In genomic region chr3:196661400-196661799, GRCh38 we compare ENCODE assay signal across 22 cellular contexts. TPM values are rescaled to one million over a fixed set of nuclear protein-coding genes. Genes with fewer than 3 reads are reported as not detected.
DNase-seq lines count a peak whose midpoint lies in the region; ATAC-seq and TF ChIP-seq lines count a peak whose summit lies in the region.
"Had no signal": no experiment of that assay in that cellular context is flagged by ENCODE, and none has a peak within 500 bp of the region (broad histone marks: within the 10 kb centered on the region; RNA-seq: fewer than 3 reads in every experiment).

No MANE protein-coding gene starts in this region.

- H2BK120ac ChIP-seq in mesendoderm (ENCODE audit: low read depth, low read length) = no peak overlapping the region
- no peak overlapping the region for H2BK120ac ChIP-seq in H9 (ENCODE audit: low read depth, low read length, poor library complexity, severe bottlenecking)

- H3K27ac Mint-ChIP-seq in H9 (peak overlapping the region in 1 of 3 experiments; percentile 83; a peak in 1 of 7 replicates), immature natural killer cell (peak overlapping the region in 1 of 6 donors; percentile 11)
- H3K27ac Mint-ChIP-seq: activated naive CD8-positive, alpha-beta T cell treated with anti-CD3 and anti-CD28 coated beads for 36 hours; neural progenitor cell; T-helper 2 cell treated with Interferon-gamma antibody and Interleukin-4, amounts not matched to agents 5 μg/mL and 100 μg/mL, for 36 hours had no signal

- no peak overlapping the region for H2BK12ac ChIP-seq in H9 (ENCODE audit: insufficient read length, low read depth, low read length)

- H3K56ac ChIP-seq in mesendoderm (ENCODE audit: low read length) (no peak overlapping the region), H9 (ENCODE audit: insufficient read length, low read depth, low read length) (no peak overlapping the region)

- H3K4me3 ChIP-seq in HCT116 (replicated peaks in 1 of 2; ENCODE audit: low read depth in 1 of 2, low read length in 2 of 2) = no peak overlapping the region
- H3K4me3 ChIP-seq in mesendoderm (ENCODE audit: low read length) = no peak overlapping the region
- H3K4me3 ChIP-seq: neural progenitor cell, psoas muscle, suprapubic skin had no signal

- no peaks in the 10 kb centered on the region for H3K79me2 ChIP-seq in HCT116 (ENCODE audit: insufficient read depth, low read length)
- H3K79me2 ChIP-seq in mesendoderm (ENCODE audit: control insufficient read depth, insufficient read depth, low read length) = no peaks in the 10 kb centered on the region
- H3K79me2 ChIP-seq in H9 (ENCODE audit: insufficient read depth, low read length) = no peaks in the 10 kb centered on the region

- no peaks in the 10 kb centered on the region for H3K36me3 ChIP-seq in HCT116 (ENCODE audit: control insufficient read depth in 1 of 2, insufficient read depth in 2 of 2, low read length in 2 of 2)
- no peaks in the 10 kb centered on the region for H3K36me3 ChIP-seq in mesendoderm (ENCODE audit: control insufficient read depth, insufficient read depth, low read length)
- H3K36me3 ChIP-seq: neural progenitor cell, WERI-Rb-1 had no signal

- H3K23me2 ChIP-seq in H9 (ENCODE audit: insufficient read length, low read depth, low read length, poor library complexity, severe bottlenecking) = no peaks in the 10 kb centered on the region

- peak; percentile 9 for DNase-seq in COR-L47 (lab: John Stamatoyannopoulos, UW)
- no peak for DNase-seq in HCT116 (ENCODE audit: low read depth, low spot score)
- peak; percentile 57 for DNase-seq in SK-N-DZ (ENCODE audit: low spot score)
- DNase-seq in mesendoderm = peak; percentile 45
- no peak for DNase-seq in H9
- no peak for DNase-seq in activated T-cell treated with anti-CD3 and anti-CD28 coated beads, Interleukin-2, amount 50 U/mL, for 1 hour
- no peak for DNase-seq in immature natural killer cell
- DNase-seq: activated CD8-positive, alpha-beta memory T cell treated with anti-CD3 and anti-CD28 coated beads, Interleukin-2, amount 50 U/mL, for 4 hours; activated naive CD8-positive, alpha-beta T cell treated with anti-CD3 and anti-CD28 coated beads for 36 hours; foreskin fibroblast; GDM1; NCI-H1694; NCI-H2227 treated with DMSO at 0.1 percent for 48 hours; psoas muscle; stimulated activated CD4-positive, alpha-beta T cell treated with anti-CD3 and anti-CD28 coated beads, Interleukin-1b, Interleukin-23, amount 100 ng/mL, for 48 hours; WERI-Rb-1 had no signal

- no peak overlapping the region for H2BK20ac ChIP-seq in H9 (ENCODE audit: low read depth, low read length, poor library complexity, severe bottlenecking)

- H3K36me3 Mint-ChIP-seq in H9 (ENCODE audit: insufficient read depth in 1 of 3, low read depth in 3 of 3) (no peaks in the 10 kb centered on the region), immature natural killer cell (peaks cover 7 to 44% (median 8%) of the 10 kb centered on the region in 3 donors)
- H3K36me3 Mint-ChIP-seq: neural progenitor cell had no signal

- H2AFZ ChIP-seq in HCT116 (ENCODE audit: low read depth, low read length, poor library complexity, severe bottlenecking) (no peak overlapping the region), H9 (ENCODE audit: low read length) (no peak overlapping the region)
- H2AFZ ChIP-seq: neural progenitor cell had no signal

- H3K23ac ChIP-seq in mesendoderm (ENCODE audit: low read length) (no peak overlapping the region), H9 (ENCODE audit: insufficient read length, low read depth, low read length) (no peak overlapping the region)

- H2BK5ac ChIP-seq in mesendoderm (ENCODE audit: low read length) = no peak overlapping the region
- H2BK5ac ChIP-seq in H9 (ENCODE audit: insufficient read length, low read length) = no peak overlapping the region

- H3K9ac ChIP-seq in HCT116 (ENCODE audit: low read length) (no peak overlapping the region), mesendoderm (ENCODE audit: low read length) (no peak overlapping the region), H9 (ENCODE audit: extremely low read depth, insufficient read length, low read length) (no peak overlapping the region)
- H3K9ac ChIP-seq: neural progenitor cell had no signal

- no peaks in the 10 kb centered on the region for H3K9me2 ChIP-seq in HCT116 (ENCODE audit: insufficient read depth)

- H3K4me2 ChIP-seq in HCT116 (ENCODE audit: low read length) = no peak overlapping the region
- no peak overlapping the region for H3K4me2 ChIP-seq in mesendoderm (ENCODE audit: low read length)
- no peak overlapping the region for H3K4me2 ChIP-seq in H9 (ENCODE audit: insufficient read depth, insufficient read length, low read length)
- H3K4me2 ChIP-seq: neural progenitor cell had no signal

- no peak overlapping the region for H3T11ph ChIP-seq in H9 (ENCODE audit: low read length)

- ATAC-seq in HCT116 = peak; percentile 53
- ATAC-seq: psoas muscle, SK-N-SH treated with all-trans-retinoic acid at 6 μM for 48 hours had no signal

- CTCF ChIA-PET in HCT116 (lab: Charles Lee) = interaction anchor here (1.0 kb wide), 1 partner anchor 16 kb away, joined by 3 read pairs; no protein-coding TSS in a partner anchor

- H3K27ac ChIP-seq in HCT116 (ENCODE audit: low read depth, low read length) = no peak overlapping the region
- H3K27ac ChIP-seq in mesendoderm (ENCODE audit: low read depth, low read length) = no peak overlapping the region
- no peak overlapping the region for H3K27ac ChIP-seq in H9 (ENCODE audit: insufficient read length, low read depth, low read length)
- H3K27ac ChIP-seq: epithelial cell of prostate, neural progenitor cell, psoas muscle, suprapubic skin, WERI-Rb-1 had no signal

- H3K4me1 ChIP-seq in HCT116 (ENCODE audit: control insufficient read depth in 1 of 2, insufficient read depth in 2 of 2, low read length in 2 of 2) (no peaks in the 10 kb centered on the region), mesendoderm (ENCODE audit: control insufficient read depth, low read depth, low read length) (peaks cover 4% of the 10 kb centered on the region), H9 (ENCODE audit: insufficient read depth, low read length) (peaks cover 6% of the 10 kb centered on the region; the same call in 1 of the 2 replicates)
- H3K4me1 ChIP-seq: psoas muscle had no signal

- H3K27me3 ChIP-seq in HCT116 (ENCODE audit: insufficient read depth, low read length) = no peaks in the 10 kb centered on the region
- H3K27me3 ChIP-seq in mesendoderm (ENCODE audit: insufficient read depth, low read length, poor library complexity) = no peaks in the 10 kb centered on the region
- H3K27me3 ChIP-seq in H9 (ENCODE audit: insufficient read depth, low read length) = no peaks in the 10 kb centered on the region
- H3K27me3 ChIP-seq: neural progenitor cell, suprapubic skin had no signal

- POLR2A ChIA-PET in HCT116 (lab: Charles Lee) = no interaction called here

- TF ChIP-seq RAD21 in HCT116 (IDR thresholded peaks at IDR 0.05; ENCODE audit: low read depth) = no peak

- H3K14ac ChIP-seq in H9 (ENCODE audit: insufficient read depth, low read length) = no peak overlapping the region

- TF ChIP-seq POLR2A in HCT116 (IDR thresholded peaks at IDR 0.05; ENCODE audit: borderline replicate concordance, extremely low read depth, insufficient read depth, insufficient read length) = no peak

- BruUV-seq in HCT116 (replicated peaks; lab: Mats Ljungman, UMichigan) = no TSS peak

- H3K79me1 ChIP-seq in mesendoderm (ENCODE audit: low read length) (no peaks in the 10 kb centered on the region), H9 (ENCODE audit: insufficient read depth, low read depth, low read length, poor library complexity, severe bottlenecking) (no peaks in the 10 kb centered on the region)

- no peak overlapping the region for H4K91ac ChIP-seq in H9 (ENCODE audit: insufficient read length, low read depth, low read length)

- H4K8ac ChIP-seq in mesendoderm (ENCODE audit: low read depth, low read length) (no peak overlapping the region), H9 (replicated peaks; ENCODE audit: insufficient read length, low read depth, low read length) (no peak overlapping the region)

- H3K18ac ChIP-seq in mesendoderm (ENCODE audit: low read length) (no peak overlapping the region), H9 (ENCODE audit: insufficient read length, low read depth, low read length) (no peak overlapping the region)

- no peak overlapping the region for H4K5ac ChIP-seq in mesendoderm (ENCODE audit: low read length)
- no peak overlapping the region for H4K5ac ChIP-seq in H9 (ENCODE audit: insufficient read length, low read depth, low read length)

- H3K9me3 Mint-ChIP-seq in H9 (no peaks in the 10 kb centered on the region; a peak in 1 of 5 replicates), immature natural killer cell (no peaks in the 10 kb centered on the region)
- H3K9me3 Mint-ChIP-seq: activated naive CD8-positive, alpha-beta T cell treated with anti-CD3 and anti-CD28 coated beads for 36 hours; central memory CD8-positive, alpha-beta T cell; neural progenitor cell; T-helper 2 cell treated with Interferon-gamma antibody and Interleukin-4, amounts not matched to agents 5 μg/mL and 100 μg/mL, for 36 hours had no signal

- no CpG with 5 or more reads among the region's 16 CpGs for WGBS in mesendoderm (ENCODE audit: extremely low coverage, insufficient coverage, low lambda C conversion rate)
- no CpG with 5 or more reads among the region's 16 CpGs for WGBS in H9 (ENCODE audit: extremely low coverage, insufficient read length, low lambda C conversion rate)

- H4K20me1 ChIP-seq in HCT116 (ENCODE audit: insufficient read depth) (no peaks in the 10 kb centered on the region), H9 (ENCODE audit: control insufficient read depth, insufficient read depth, insufficient read length) (no peaks in the 10 kb centered on the region)

- H3K9me3 ChIP-seq in HCT116 (ENCODE audit: control insufficient read depth in 1 of 2, insufficient read depth in 1 of 2, low read depth in 1 of 2, low read length in 2 of 2) (no peaks in the 10 kb centered on the region), H9 (ENCODE audit: control insufficient read depth, low read depth, low read length) (no peaks in the 10 kb centered on the region)
- H3K9me3 ChIP-seq: psoas muscle, suprapubic skin had no signal

- RAD21 ChIA-PET in HCT116 (lab: Charles Lee; ENCODE audit: low non-redundant PET in 1 of 2, low total read pairs in 2 of 2, uncharacterized antibody in 2 of 2, unreplicated experiment in 2 of 2) = no interaction called here

- H3K4me1 Mint-ChIP-seq in H9 (peaks cover 14 to 27% of the 10 kb centered on the region in 2 experiments), immature natural killer cell (peaks cover 30% of the 10 kb centered on the region in 2 donors)
- H3K4me1 Mint-ChIP-seq: activated naive CD8-positive, alpha-beta T cell treated with anti-CD3 and anti-CD28 coated beads for 36 hours had no signal

- H3K4me3 Mint-ChIP-seq in H9 (no peak overlapping the region; a peak in 1 of 5 replicates), immature natural killer cell (no peak overlapping the region)
- H3K4me3 Mint-ChIP-seq: activated naive CD8-positive, alpha-beta T cell treated with anti-CD3 and anti-CD28 coated beads for 36 hours; central memory CD8-positive, alpha-beta T cell; T-helper 2 cell treated with Interferon-gamma antibody and Interleukin-4, amounts not matched to agents 5 μg/mL and 100 μg/mL, for 36 hours had no signal

- intact Hi-C loops in HCT116 (cut with micrococcal nuclease) = no loop called here

- TF ChIP-seq CTCF in HCT116 (IDR thresholded peaks at IDR 0.05 in 2 of 3, conservative IDR thresholded peaks at IDR 0.05 in 1 of 3; ENCODE audit: borderline replicate concordance in 1 of 3, insufficient read depth in 1 of 3, low read depth in 2 of 3, low read length in 2 of 3) = no peak
- no peak for TF ChIP-seq CTCF in H9 (conservative IDR thresholded peaks at IDR 0.05)

- H3K27me3 Mint-ChIP-seq in H9 (ENCODE audit: low read depth) (no peaks in the 10 kb centered on the region; the same call in 1 of the 2 replicates), immature natural killer cell (ENCODE audit: low read depth in 3 of 3) (peaks cover 0 to 1% (median 0%) of the 10 kb centered on the region in 3 donors)
- H3K27me3 Mint-ChIP-seq: activated naive CD8-positive, alpha-beta T cell treated with anti-CD3 and anti-CD28 coated beads for 36 hours; central memory CD8-positive, alpha-beta T cell had no signal

- H3K4ac ChIP-seq in mesendoderm (ENCODE audit: low read depth, low read length) = no peak overlapping the region
- H3K4ac ChIP-seq in H9 (ENCODE audit: low read depth, low read length) = no peak overlapping the region

- H2BK15ac ChIP-seq in mesendoderm (replicated peaks; ENCODE audit: low read depth) (no peak overlapping the region), H9 (ENCODE audit: low read depth, low read length) (no peak overlapping the region)

- H2AK5ac ChIP-seq in mesendoderm (ENCODE audit: low read length) (no peak overlapping the region), H9 (ENCODE audit: insufficient read length, low read length) (no peak overlapping the region)

RNA-seq across cellular contexts. Expression of gene NRROS, which starts 21.9 kb away (rescaled TPM):
- total RNA-seq in HCT116 (2021; ENCODE audit: unreplicated experiment) (0.12 TPM), H9 (2021) (2.8 and 4.0 TPM in 2 replicates)
- polyA plus RNA-seq in HCT116 (2012) = 0.07 TPM in 1 of 2 replicates, not detected in the other
- 0.59 and 1.5 TPM in 2 replicates for polyA plus RNA-seq in SK-N-DZ (2014; cell fraction: cytosol; rRNA removed)
- polyA plus RNA-seq in SK-N-DZ (2014; cell fraction: nucleus; rRNA removed) = 0.28 and 1.2 TPM in 2 replicates
- 1.8 TPM for polyA plus RNA-seq in mesendoderm (2013, experiment 1 of 2)
- 2.2 TPM for polyA plus RNA-seq in mesendoderm (2013, experiment 2 of 2)
- 10 to 100 TPM in 1 of 3 donors, 1 to 10 TPM in 2; 6.3 to 14.1 (median 8.0) TPM for polyA plus RNA-seq in immature natural killer cell

RNA-seq across cellular contexts. Expression of gene CEP19, which starts 50.6 kb away (rescaled TPM):
- total RNA-seq in HCT116 (2021; ENCODE audit: unreplicated experiment) = 2.7 TPM
- 0.75 and 1.1 TPM in 2 replicates for polyA plus RNA-seq in HCT116 (2012)
- polyA plus RNA-seq in SK-N-DZ (2014; cell fraction: cytosol; rRNA removed) = 5.9 and 8.3 TPM in 2 replicates
- 1.9 and 2.2 TPM in 2 replicates for polyA plus RNA-seq in SK-N-DZ (2014; cell fraction: nucleus; rRNA removed)
- polyA plus RNA-seq in mesendoderm (2013, experiment 1 of 2) = 0.87 TPM
- 0.81 TPM for polyA plus RNA-seq in mesendoderm (2013, experiment 2 of 2)
- 1.2 and 1.3 TPM in 2 replicates for total RNA-seq in H9 (2021)
- polyA plus RNA-seq in immature natural killer cell = 1 to 10 TPM; 2.3 to 3.3 (median 2.3) TPM

RNA-seq across cellular contexts. Expression of gene PIGX, which starts 50.8 kb away (rescaled TPM):
- total RNA-seq in HCT116 (2021; ENCODE audit: unreplicated experiment) (27.2 TPM), H9 (2021) (18.1 and 20.0 TPM in 2 replicates)
- polyA plus RNA-seq in HCT116 (2012) = 5.9 and 9.4 TPM in 2 replicates
- polyA plus RNA-seq in SK-N-DZ (2014; cell fraction: cytosol; rRNA removed) = 51.8 and 68.9 TPM in 2 replicates
- 26.2 and 35.3 TPM in 2 replicates for polyA plus RNA-seq in SK-N-DZ (2014; cell fraction: nucleus; rRNA removed)
- polyA plus RNA-seq in mesendoderm (2013, experiment 1 of 2) = 9.4 TPM
- polyA plus RNA-seq in mesendoderm (2013, experiment 2 of 2) = 10.0 TPM
- 10 to 100 TPM; 38.3 to 55.6 (median 42.6) TPM for polyA plus RNA-seq in immature natural killer cell

Comparison
In these comparisons a context has a peak if more than half of its experiments do, and no peak if none do; other contexts are left out.
1. DNase-seq: peak in COR-L47 (single experiment), SK-N-DZ (single experiment) and mesendoderm (single experiment); none in HCT116 (single experiment), H9 (single experiment), activated T-cell treated with anti-CD3 and anti-CD28 coated beads, Interleukin-2, amount 50 U/mL, for 1 hour (single experiment) and immature natural killer cell (0 of 3).